In the genomic region with DNA sequence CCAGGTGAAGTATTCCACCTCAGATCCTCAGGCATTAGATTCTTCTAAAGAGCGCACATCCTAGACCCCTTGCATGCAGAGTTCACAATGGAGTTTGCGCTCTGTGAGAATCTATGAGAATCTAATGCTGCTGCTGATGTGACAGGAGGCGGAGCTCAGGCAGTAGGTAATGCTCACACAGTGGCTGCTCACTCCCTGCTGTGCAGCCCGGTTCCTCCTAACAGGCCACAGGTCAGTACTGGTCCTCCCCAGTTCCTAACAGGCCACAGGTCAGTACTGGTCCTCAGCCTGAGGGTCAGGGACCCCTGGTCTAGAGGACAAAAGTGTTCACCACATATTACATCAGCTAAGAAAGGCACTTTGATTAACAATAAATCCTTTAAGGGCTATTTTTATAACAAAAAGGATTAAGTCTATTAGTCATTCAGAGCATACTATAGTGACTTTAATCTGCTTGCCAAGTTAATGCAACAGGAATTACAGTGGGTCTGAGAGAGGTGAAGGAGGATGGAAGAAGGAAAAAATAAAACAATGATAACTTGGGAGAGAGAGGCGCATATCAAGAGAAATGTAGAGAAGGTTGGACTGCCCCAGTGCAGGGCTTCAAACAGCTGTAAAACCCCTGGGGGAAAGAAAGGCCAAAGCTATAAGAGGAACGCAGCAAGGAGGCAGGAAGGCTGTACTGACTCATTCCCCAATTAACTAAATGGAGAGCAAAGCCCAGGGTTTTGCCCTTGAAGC, we compare ENCODE assay signal across 10 cellular contexts. TPM values are rescaled to one million over a fixed set of nuclear protein-coding genes. Genes with fewer than 3 reads are reported as not detected.
DNase-seq lines count a peak whose midpoint lies in the region; TF ChIP-seq lines count a peak whose summit lies in the region.
"Had no signal": no experiment of that assay in that cellular context is flagged by ENCODE, and none has a peak within 500 bp of the region (broad histone marks: within the 10 kb centered on the region; RNA-seq: fewer than 3 reads in every experiment).

No MANE protein-coding gene starts in this region.

- no peak for TF ChIP-seq CTCF in AG04450 (IDR thresholded peaks at IDR 0.05; ENCODE audit: low read depth, low read length)

- H3K4me3 ChIP-seq in AG04450 (ENCODE audit: low read depth, low read length): no peak overlapping the region

- no peaks in the 10 kb centered on the region for H3K27me3 ChIP-seq in AG04450 (ENCODE audit: control insufficient read depth, insufficient read depth, low read length)

- POLR2A ChIA-PET in AG04450 (lab: Yijun Ruan, JAX): no interaction called here
- POLR2A ChIA-PET in HEK293T (lab: Yijun Ruan, JAX): no interaction called here

- CTCF ChIA-PET in AG04450 (lab: Charles Lee) (interaction anchor here (1.3 to 4.1 kb wide), 2 partner anchors 13 to 176 kb away, joined by 3 to 24 read pairs; no protein-coding TSS in a partner anchor), HEK293T (lab: Yijun Ruan, JAX) (interaction anchor here (0.5 to 0.7 kb wide), 3 partner anchors 46 to 471 kb away, joined by 3 to 4 read pairs (median 3); no protein-coding TSS in a partner anchor)

- DNase-seq in AG04450 (ENCODE audit: low read depth, low spot score) (no peak), HEK293T (ENCODE audit: extremely low spot score) (peak; percentile 5), astrocyte of the hippocampus (ENCODE audit: low read depth, low spot score) (peak; percentile 61), iPS-NIHi11 (ENCODE audit: low spot score) (peak; percentile 27), C1 segment of cervical spinal cord (lab: John Stamatoyannopoulos, UW) (no peak), DMS53 treated with DMSO at 0.1 percent for 48 hours (lab: John Stamatoyannopoulos, UW; ENCODE audit: unreplicated experiment) (no peak), middle frontal gyrus (ENCODE audit: extremely low spot score, low spot score) (no peak), NOMO-1 (lab: John Stamatoyannopoulos, UW; ENCODE audit: unreplicated experiment in 2 of 2) (no peak)
- DNase-seq: naive B cell, NCI-H226 had no signal

- H3K9me3 ChIP-seq in AG04450 (ENCODE audit: control insufficient read depth, insufficient read depth, low read length): no peaks in the 10 kb centered on the region

- peak overlapping the region; percentile 76 for H3K27ac ChIP-seq in AG04450 (ENCODE audit: low read depth, low read length)

TF ChIP-seq in HEK293T, 16 proteins besides CTCF, POLR2A, EP300 and RAD21:
- TF ChIP-seq L3MBTL2 (conservative IDR thresholded peaks at IDR 0.05): no peak
- no peak for TF ChIP-seq LEF1 (IDR thresholded peaks at IDR 0.05; ENCODE audit: borderline replicate concordance)
- TF ChIP-seq ELF4 (IDR thresholded peaks at IDR 0.05): no peak
- TF ChIP-seq ARNT (IDR thresholded peaks at IDR 0.05): no peak
- TF ChIP-seq NFRKB (IDR thresholded peaks at IDR 0.05): no peak
- TF ChIP-seq, protein P1, sequence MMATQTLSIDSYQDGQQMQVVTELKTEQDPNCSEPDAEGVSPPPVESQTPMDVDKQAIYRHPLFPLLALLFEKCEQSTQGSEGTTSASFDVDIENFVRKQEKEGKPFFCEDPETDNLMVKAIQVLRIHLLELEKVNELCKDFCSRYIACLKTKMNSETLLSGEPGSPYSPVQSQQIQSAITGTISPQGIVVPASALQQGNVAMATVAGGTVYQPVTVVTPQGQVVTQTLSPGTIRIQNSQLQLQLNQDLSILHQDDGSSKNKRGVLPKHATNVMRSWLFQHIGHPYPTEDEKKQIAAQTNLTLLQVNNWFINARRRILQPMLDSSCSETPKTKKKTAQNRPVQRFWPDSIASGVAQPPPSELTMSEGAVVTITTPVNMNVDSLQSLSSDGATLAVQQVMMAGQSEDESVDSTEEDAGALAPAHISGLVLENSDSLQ (IDR thresholded peaks at IDR 0.05): no peak
- TF ChIP-seq FOXA1 (IDR thresholded peaks at IDR 0.05): no peak
- no peak for TF ChIP-seq HDGF (IDR thresholded peaks at IDR 0.05; ENCODE audit: borderline replicate concordance)
- TF ChIP-seq BHLHE40 (IDR thresholded peaks at IDR 0.05; ENCODE audit: borderline replicate concordance): no peak
- no peak for TF ChIP-seq TARDBP (IDR thresholded peaks at IDR 0.05)
- no peak for TF ChIP-seq CTBP1 (IDR thresholded peaks at IDR 0.05; ENCODE audit: borderline replicate concordance)
- no peak for TF ChIP-seq SP1 (IDR thresholded peaks at IDR 0.05)
- TF ChIP-seq ZNF384 (IDR thresholded peaks at IDR 0.05): no peak
- no peak for TF ChIP-seq FOXK2 (IDR thresholded peaks at IDR 0.05)
- TF ChIP-seq FOXM1 (IDR thresholded peaks at IDR 0.05; ENCODE audit: borderline replicate concordance): no peak
- TF ChIP-seq SUZ12 (IDR thresholded peaks at IDR 0.05): no peak

RNA-seq across cellular contexts. Expression of a gene that starts 49.2 kb away (rescaled TPM):
- 27.3 and 37.9 TPM in 2 replicates for polyA plus RNA-seq in AG04450 (2011; rRNA removed)
- 22.7 and 33.9 TPM in 2 replicates for polyA minus RNA-seq in AG04450 (2011; rRNA and poly(A)+ RNA removed)

Comparison
In these comparisons a context has a peak if more than half of its experiments do, and no peak if none do; other contexts are left out.
1. DNase-seq: peak in HEK293T (single experiment), astrocyte of the hippocampus (single experiment) and iPS-NIHi11 (single experiment); none in AG04450 (single experiment), C1 segment of cervical spinal cord (0 of 14), DMS53 treated with DMSO at 0.1 percent for 48 hours (single experiment), middle frontal gyrus (single experiment) and NOMO-1 (0 of 2).